Comparison of ENCODE assay signal across 8 cellular contexts in the genomic region with DNA sequence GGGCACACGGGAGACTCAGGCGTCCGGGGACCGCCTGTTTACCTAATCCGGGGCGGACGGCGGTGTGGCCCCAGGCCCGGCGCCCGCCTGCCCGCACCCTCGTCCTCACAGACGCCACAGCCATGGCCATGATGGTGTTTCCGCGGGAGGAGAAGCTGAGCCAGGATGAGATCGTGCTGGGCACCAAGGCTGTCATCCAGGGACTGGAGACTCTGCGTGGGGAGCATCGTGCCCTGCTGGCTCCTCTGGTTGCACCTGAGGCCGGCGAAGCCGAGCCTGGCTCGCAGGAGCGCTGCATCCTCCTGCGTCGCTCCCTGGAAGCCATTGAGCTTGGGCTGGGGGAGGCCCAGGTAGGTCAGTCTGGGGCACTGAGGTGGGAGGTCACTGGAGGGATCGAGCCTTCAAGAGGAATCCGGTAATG. TPM values are rescaled to one million over a fixed set of nuclear protein-coding genes. Genes with fewer than 3 reads are reported as not detected.
DNase-seq lines count a peak whose midpoint lies in the region; ATAC-seq and TF ChIP-seq lines count a peak whose summit lies in the region.

No MANE protein-coding gene starts in this region.

- peak overlapping the region; percentile 39 for H3K27ac ChIP-seq in OCI-LY3 (ENCODE audit: low read length)
- H3K27ac ChIP-seq in epithelial cell of prostate, result peak overlapping the region; percentile 72

- BruUV-seq in Calu3 (replicated peaks; lab: Mats Ljungman, UMichigan), result no TSS peak

- H3K4me1 Mint-ChIP-seq in Calu3 (ENCODE audit: low read depth, unreplicated experiment), result peaks cover 19% of the 10 kb centered on the region

- no peak overlapping the region for H2AFZ ChIP-seq in OCI-LY3 (ENCODE audit: low read depth, low read length)

- H3K27me3 ChIP-seq in OCI-LY3 (ENCODE audit: low read depth, low read length), result no peaks in the 10 kb centered on the region

- H3K79me2 ChIP-seq in OCI-LY3 (ENCODE audit: low read length), result peaks cover 17% of the 10 kb centered on the region

- CTCF ChIA-PET in Calu3 (lab: Charles Lee), result interaction anchor here (0.7 kb wide), 1 partner anchor 9 kb away, joined by 3 read pairs; no protein-coding TSS in a partner anchor

- peaks cover 11% of the 10 kb centered on the region for H3K4me1 ChIP-seq in OCI-LY3 (ENCODE audit: low read length)

- peak overlapping the region; percentile 84 for H3K4me3 ChIP-seq in OCI-LY3 (ENCODE audit: low read length)

- TF ChIP-seq CTCF in Calu3 (IDR thresholded peaks at IDR 0.05; ENCODE audit: unreplicated experiment) (no peak), OCI-LY3 (IDR thresholded peaks at IDR 0.05; ENCODE audit: low read depth, low read length) (no peak), omental fat pad (IDR thresholded peaks at IDR 0.05) (no peak)

- H3K36me3 ChIP-seq in OCI-LY3 (replicated peaks; ENCODE audit: low read depth, low read length), result peaks cover 22% of the 10 kb centered on the region

- H3K9me3 Mint-ChIP-seq in Calu3 (ENCODE audit: low read depth, unreplicated experiment), result no peaks in the 10 kb centered on the region

- H4K20me1 ChIP-seq in OCI-LY3 (ENCODE audit: insufficient read depth, low read length), result no peaks in the 10 kb centered on the region

- intact Hi-C loops in Calu3 (cut with micrococcal nuclease; ENCODE audit: unreplicated experiment), result no loop called here

- peak overlapping the region; percentile 97 for H3K4me2 ChIP-seq in OCI-LY3 (ENCODE audit: low read length)

- H3K27me3 Mint-ChIP-seq in Calu3 (ENCODE audit: unreplicated experiment), result no peaks in the 10 kb centered on the region

- H3K9me3 ChIP-seq in OCI-LY3 (ENCODE audit: insufficient read depth, low read length), result no peaks in the 10 kb centered on the region

- peaks cover 55% of the 10 kb centered on the region for H3K36me3 Mint-ChIP-seq in Calu3 (ENCODE audit: insufficient read depth, unreplicated experiment)

- H3K9ac ChIP-seq in OCI-LY3 (ENCODE audit: low read length), result peak overlapping the region; percentile 86

- DNase-seq in Calu3 (no peak), epithelial cell of prostate (ENCODE audit: low read depth, low spot score) (no peak), omental fat pad (ENCODE audit: low spot score) (no peak), NAMALWA (ENCODE audit: low spot score) (no peak), NCI-H1417 treated with DMSO at 0.1 percent for 48 hours (lab: John Stamatoyannopoulos, UW) (no peak), NCI-H1930 (lab: John Stamatoyannopoulos, UW) (no peak)

- no peak overlapping the region for H3K27ac Mint-ChIP-seq in Calu3 (ENCODE audit: unreplicated experiment)

- peak overlapping the region; percentile 77 for H3K4me3 Mint-ChIP-seq in Calu3 (ENCODE audit: low read depth, unreplicated experiment)

- ATAC-seq in omental fat pad (ENCODE audit: low FRiP score) (peak; percentile 2), GM19463 (IDR thresholded peaks at IDR 0.05; ENCODE audit: unreplicated experiment) (no peak)

RNA-seq across cellular contexts. Expression of a gene that starts 1.0 kb away (rescaled TPM):
- total RNA-seq in Calu3 (2022) (41.7 and 46.7 TPM in 2 replicates), omental fat pad (10 to 100 TPM in 2 of 4 donors, 1 to 10 TPM in 2; 9.5 to 15.9 (median 11.9) TPM)

RNA-seq across cellular contexts. Expression of a gene that starts 10.0 kb away (rescaled TPM):
- total RNA-seq in Calu3 (2022) (144 and 146 TPM in 2 replicates), omental fat pad (100 to 1,000 TPM in 1 of 4 donors, 10 to 100 TPM in 3; 74.0 to 107 (median 87.1) TPM)

RNA-seq across cellular contexts. Expression of a gene that starts 19.5 kb away (rescaled TPM):
- total RNA-seq in Calu3 (2022), result 2.9 and 3.5 TPM in 2 replicates
- total RNA-seq in omental fat pad, result not detected

RNA-seq across cellular contexts. Expression of a gene that starts 30.5 kb away (rescaled TPM):
- 98.8 and 106 TPM in 2 replicates for total RNA-seq in Calu3 (2022)
- 100 to 1,000 TPM in 1 of 4 donors, 10 to 100 TPM in 3; 57.1 to 116 (median 63.4) TPM for total RNA-seq in omental fat pad

RNA-seq across cellular contexts. Expression of a gene that starts 33.2 kb away (rescaled TPM):
- total RNA-seq in Calu3 (2022) (1.4 and 3.0 TPM in 2 replicates), omental fat pad (10 to 100 TPM in 1 of 4 donors, 1 to 10 TPM in 2, not detected in 1; 1.6 to 14.8 (median 9.1) TPM)
